9 cellular contexts compared by ENCODE assay signal in the genomic region with DNA sequence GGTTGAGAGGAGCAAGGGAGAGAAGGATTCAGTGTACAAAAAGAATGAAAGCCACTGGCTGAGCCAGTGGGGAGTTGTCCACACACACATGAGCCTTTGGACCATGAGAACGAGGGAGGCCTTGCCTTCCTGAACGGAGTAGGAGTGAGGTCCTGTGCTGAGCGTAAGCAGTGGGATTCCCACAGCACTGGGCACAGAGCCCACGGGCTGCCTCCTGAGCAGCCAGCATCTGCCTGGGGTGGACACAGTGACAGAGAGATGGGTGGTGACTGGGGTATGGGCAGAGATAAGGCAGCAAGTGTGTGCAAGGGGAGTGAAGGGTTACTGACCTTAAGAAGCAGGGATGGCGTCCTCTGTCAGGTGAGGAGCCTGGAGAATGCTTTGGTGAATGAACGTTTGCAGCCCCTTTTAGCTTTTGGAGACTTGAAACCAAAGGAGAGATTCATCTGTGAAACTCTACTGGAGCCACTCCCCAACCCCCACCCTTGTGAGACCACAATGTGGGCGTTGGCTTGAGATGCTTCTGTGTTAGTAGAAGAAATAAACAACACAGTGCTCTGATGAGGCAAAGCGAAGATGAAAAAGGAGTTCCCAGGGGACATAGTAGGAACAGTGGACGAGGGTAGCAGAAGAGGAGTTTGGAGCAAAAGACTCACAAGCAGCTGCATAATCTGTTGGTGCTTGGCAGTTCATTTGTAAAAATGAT. TPM values are rescaled to one million over a fixed set of nuclear protein-coding genes. Genes with fewer than 3 reads are reported as not detected.
DNase-seq lines count a peak whose midpoint lies in the region; ATAC-seq, FAIRE-seq and TF ChIP-seq lines count a peak whose summit lies in the region.
"Had no signal": no experiment of that assay in that cellular context is flagged by ENCODE, and none has a peak within 500 bp of the region (broad histone marks: within the 10 kb centered on the region; RNA-seq: fewer than 3 reads in every experiment).

No MANE protein-coding gene starts in this region.

- intact Hi-C loops in CD8-positive, alpha-beta T cell (cut with DNase I, micrococcal nuclease): no loop called here
- intact Hi-C loops in activated B cell treated with CpG ODN at 0.5 μM for 24 hours (cut with micrococcal nuclease) (loop anchor here (1.0 kb wide), 1 partner anchor 8 kb away; no protein-coding TSS in a partner anchor), HepG2 (cut with micrococcal nuclease; ENCODE audit: unreplicated experiment) (no loop called here), Right ventricle myocardium inferior (cut with DNase I) (no loop called here)

- ATAC-seq in CD8-positive, alpha-beta T cell: peak; percentile 78
- ATAC-seq in activated B cell treated with CpG ODN at 0.5 μM for 24 hours (ENCODE audit: low read depth): peak; percentile 75
- peak; percentile 64 for ATAC-seq in effector memory CD8-positive, alpha-beta T cell (replicated peaks)
- ATAC-seq in HepG2: no peak
- no peak for ATAC-seq in Right ventricle myocardium inferior

- H3K27ac Mint-ChIP-seq in CD8-positive, alpha-beta T cell: peak overlapping the region; percentile 94
- peak overlapping the region; percentile 95 for H3K27ac Mint-ChIP-seq in activated B cell treated with CpG ODN at 0.5 μM for 24 hours
- H3K27ac Mint-ChIP-seq in effector memory CD8-positive, alpha-beta T cell: peak overlapping the region; percentile 93 to 94

- POLR2A ChIA-PET in CD8-positive, alpha-beta T cell (lab: Charles Lee): interaction anchor here (1.0 to 1.6 kb wide), 4 partner anchors 13 to 188 kb away, joined by 3 to 8 read pairs (median 4); no protein-coding TSS in a partner anchor
- POLR2A ChIA-PET in HEK293 (lab: Yijun Ruan, JAX): no interaction called here
- POLR2A ChIA-PET in activated B cell treated with CpG ODN at 0.5 μM for 24 hours (lab: Charles Lee): interaction anchor here (1.0 to 2.5 kb wide), 8 partner anchors 8 to 43 kb away, joined by 3 to 11 read pairs (median 4); no protein-coding TSS in a partner anchor
- POLR2A ChIA-PET in HepG2 (lab: Yijun Ruan, JAX): no interaction called here

- peak overlapping the region; percentile 73 for H3K4me3 Mint-ChIP-seq in CD8-positive, alpha-beta T cell
- peak overlapping the region; percentile 69 for H3K4me3 Mint-ChIP-seq in activated B cell treated with CpG ODN at 0.5 μM for 24 hours
- peak overlapping the region; percentile 78 to 82 for H3K4me3 Mint-ChIP-seq in effector memory CD8-positive, alpha-beta T cell

- peaks cover 52% of the 10 kb centered on the region for H3K36me3 ChIP-seq in CD8-positive, alpha-beta T cell (ENCODE audit: insufficient read depth, low read length)
- no peaks in the 10 kb centered on the region for H3K36me3 ChIP-seq in HEK293 (ENCODE audit: control insufficient read depth in 2 of 2, insufficient read depth in 1 of 2, low read length in 2 of 2)
- no peaks in the 10 kb centered on the region for H3K36me3 ChIP-seq in HepG2 (replicated peaks in 1 of 2; ENCODE audit: control insufficient read depth in 1 of 2, insufficient read depth in 2 of 2, low read length in 2 of 2)
- H3K36me3 ChIP-seq: tibial artery had no signal

- no peak overlapping the region for H3K9ac ChIP-seq in HepG2 (ENCODE audit: insufficient read depth, low read depth, low read length)

- H3K4me3 ChIP-seq in CD8-positive, alpha-beta T cell (ENCODE audit: low read depth, low read length): peak overlapping the region; percentile 8
- H3K4me3 ChIP-seq in HEK293 (ENCODE audit: low read depth, low read length): no peak overlapping the region
- H3K4me3 ChIP-seq in HepG2 (replicated peaks in 1 of 3; ENCODE audit: insufficient read depth in 1 of 3, low read depth in 2 of 3, low read length in 3 of 3): no peak overlapping the region
- H3K4me3 ChIP-seq: tibial artery had no signal

- no peak for TF ChIP-seq CTCF in CD8-positive, alpha-beta T cell (IDR thresholded peaks at IDR 0.05)
- no peak for TF ChIP-seq CTCF in HEK293 (tag by site-specific recombination; IDR thresholded peaks at IDR 0.05)
- TF ChIP-seq CTCF in activated B cell treated with CpG ODN at 0.5 μM for 24 hours (IDR thresholded peaks at IDR 0.05): no peak
- no peak for TF ChIP-seq CTCF in HepG2 (CRISPR knock-in tag; IDR thresholded peaks at IDR 0.05)

- no peak for FAIRE-seq in HepG2 (lab: Jason Lieb, UNC)
- FAIRE-seq in frontal cortex (lab: Jason Lieb, UNC): no peak

- TF ChIP-seq POLR2A in HepG2 (IDR thresholded peaks at IDR 0.05; ENCODE audit: insufficient read depth in 1 of 2, low read depth in 2 of 2, low read length in 2 of 2): no peak

- no peak overlapping the region for H3K4me2 ChIP-seq in HepG2 (ENCODE audit: low read depth, low read length)

- H3K4me1 Mint-ChIP-seq in CD8-positive, alpha-beta T cell (ENCODE audit: low read depth): peaks cover 93% of the 10 kb centered on the region
- H3K4me1 Mint-ChIP-seq in activated B cell treated with CpG ODN at 0.5 μM for 24 hours: peaks cover 97% of the 10 kb centered on the region
- peaks cover 76 to 80% of the 10 kb centered on the region in 2 donors for H3K4me1 Mint-ChIP-seq in effector memory CD8-positive, alpha-beta T cell (ENCODE audit: low read depth in 2 of 2)

- H3K36me3 Mint-ChIP-seq in CD8-positive, alpha-beta T cell: peaks cover 93% of the 10 kb centered on the region
- H3K36me3 Mint-ChIP-seq in activated B cell treated with CpG ODN at 0.5 μM for 24 hours (ENCODE audit: low read depth): peaks cover 88% of the 10 kb centered on the region
- H3K36me3 Mint-ChIP-seq in effector memory CD8-positive, alpha-beta T cell (ENCODE audit: insufficient read depth): peaks cover 88% of the 10 kb centered on the region

- H3K9me3 ChIP-seq in CD8-positive, alpha-beta T cell (ENCODE audit: low read length): no peaks in the 10 kb centered on the region
- H3K9me3 ChIP-seq in HEK293 (ENCODE audit: control insufficient read depth, insufficient read depth, low read depth, low read length) (no peaks in the 10 kb centered on the region), HepG2 (ENCODE audit: low read length) (no peaks in the 10 kb centered on the region)
- H3K9me3 ChIP-seq: tibial artery had no signal

- H3K27me3 ChIP-seq in CD8-positive, alpha-beta T cell (ENCODE audit: insufficient read depth, low read length): no peaks in the 10 kb centered on the region
- H3K27me3 ChIP-seq in HepG2 (ENCODE audit: control insufficient read depth in 1 of 2, insufficient read depth in 2 of 2, low read length in 2 of 2): peaks cover 0 to 7% of the 10 kb centered on the region in 2 experiments; a peak in 1 of 5 replicates

- H3K4me1 ChIP-seq in CD8-positive, alpha-beta T cell (ENCODE audit: insufficient read depth, low read length): peaks cover 91% of the 10 kb centered on the region
- no peaks in the 10 kb centered on the region for H3K4me1 ChIP-seq in HEK293 (ENCODE audit: control insufficient read depth, insufficient read depth, low read length)
- no peaks in the 10 kb centered on the region for H3K4me1 ChIP-seq in HepG2 (ENCODE audit: insufficient read depth, low read length)
- H3K4me1 ChIP-seq: tibial artery had no signal

- no peak overlapping the region for H2AFZ ChIP-seq in HepG2 (ENCODE audit: low read length)

- no peaks in the 10 kb centered on the region for H3K27me3 Mint-ChIP-seq in CD8-positive, alpha-beta T cell (ENCODE audit: low read depth)
- no peaks in the 10 kb centered on the region for H3K27me3 Mint-ChIP-seq in activated B cell treated with CpG ODN at 0.5 μM for 24 hours
- H3K27me3 Mint-ChIP-seq in effector memory CD8-positive, alpha-beta T cell: no peaks in the 10 kb centered on the region

- no peak for TF ChIP-seq RAD21 in HepG2 (CRISPR knock-in tag; IDR thresholded peaks at IDR 0.05)

- CTCF ChIA-PET in CD8-positive, alpha-beta T cell (lab: Charles Lee): interaction anchor here (0.7 to 3.2 kb wide), 5 partner anchors 25 to 188 kb away, joined by 3 to 18 read pairs (median 6); no protein-coding TSS in a partner anchor
- CTCF ChIA-PET in HEK293 (lab: Yijun Ruan, JAX): interaction anchor here (0.7 kb wide), 1 partner anchor 27 kb away, joined by 3 read pairs; no protein-coding TSS in a partner anchor
- CTCF ChIA-PET in activated B cell treated with CpG ODN at 0.5 μM for 24 hours (lab: Charles Lee): no interaction called here
- CTCF ChIA-PET in HepG2 (lab: Yijun Ruan, JAX; ENCODE audit: low intra/inter-chr PET ratio, low total read pairs): no interaction called here

- peak in 6 of 7 experiments; percentile 34 to 73 (median 61) for DNase-seq in CD8-positive, alpha-beta T cell
- DNase-seq in activated B cell treated with CpG ODN at 0.5 μM for 24 hours: no peak
- DNase-seq in effector memory CD8-positive, alpha-beta T cell: peak; percentile 32 to 47 (median 42)
- DNase-seq in HepG2 (ENCODE audit: low spot score): no peak
- DNase-seq in pons (ENCODE audit: low spot score): no peak
- no peak for DNase-seq in frontal cortex (ENCODE audit: low spot score in 2 of 2)
- no peak for DNase-seq in Right ventricle myocardium inferior (ENCODE audit: missing footprints)
- DNase-seq: tibial artery had no signal

- whole genome bisulfite sequencing in HepG2 (ENCODE audit: low lambda C conversion rate): 5% methylated on average over 7 of the region's 9 CpGs

- H3K27ac ChIP-seq in CD8-positive, alpha-beta T cell (ENCODE audit: low read depth, low read length): peak overlapping the region; percentile 29
- H3K27ac ChIP-seq in HEK293 (ENCODE audit: extremely low read depth, low read depth, low read length): no peak overlapping the region
- no peak overlapping the region for H3K27ac ChIP-seq in HepG2 (ENCODE audit: extremely low read length, insufficient read depth, low read length)
- H3K27ac ChIP-seq: tibial artery had no signal

- no peak for TF ChIP-seq EP300 in HepG2 (IDR thresholded peaks at IDR 0.05; ENCODE audit: low read depth in 2 of 2, low read length in 2 of 2)
- TF ChIP-seq EP300 in HepG2 (CRISPR knock-in tag; IDR thresholded peaks at IDR 0.05; ENCODE audit: borderline replicate concordance): no peak

- H4K20me1 ChIP-seq in HepG2 (ENCODE audit: insufficient read depth, low read length): no peaks in the 10 kb centered on the region

- in situ Hi-C loops in HepG2 (cut with HindIII; ENCODE audit: extremely low pct_ligation_motif_present, low pct_unique_long_range_greater_than_20kb): no loop called here

- no TSS peak for BruUV-seq in HepG2 (replicated peaks; lab: Mats Ljungman, UMichigan)

- no peaks in the 10 kb centered on the region for H3K9me3 Mint-ChIP-seq in CD8-positive, alpha-beta T cell
- no peaks in the 10 kb centered on the region for H3K9me3 Mint-ChIP-seq in activated B cell treated with CpG ODN at 0.5 μM for 24 hours
- no peaks in the 10 kb centered on the region for H3K9me3 Mint-ChIP-seq in effector memory CD8-positive, alpha-beta T cell

- no peaks in the 10 kb centered on the region for H3K79me2 ChIP-seq in HepG2 (ENCODE audit: insufficient read depth, low read length)

RNA-seq across cellular contexts. Expression of a gene that starts 56.5 kb away (rescaled TPM):
- 10 to 100 TPM; 11.3 to 12.7 TPM for total RNA-seq in CD8-positive, alpha-beta T cell
- 13.2 and 15.4 TPM in 2 replicates for total RNA-seq in activated B cell treated with CpG ODN at 0.5 μM for 24 hours
- 20.9 and 28.0 TPM in 2 replicates for total RNA-seq in HepG2 (2016; rRNA removed; fragmentation: Illumina TruSeq; extraction: Trizol)
- total RNA-seq in HepG2 (2016; cell fraction: cytosol; rRNA removed; fragmentation: Illumina TruSeq; extraction: Trizol; ENCODE audit: low read depth): 2.0 and 2.4 TPM in 2 replicates
- 17.5 and 28.7 TPM in 2 replicates for total RNA-seq in HepG2 (2016; cell fraction: insoluble cytoplasmic fraction; rRNA removed; fragmentation: Illumina TruSeq; extraction: Trizol)
- 5.7 and 6.4 TPM in 2 replicates for total RNA-seq in HepG2 (2016; cell fraction: membrane; rRNA removed; fragmentation: Illumina TruSeq; extraction: Trizol)
- 15.1 and 16.9 TPM in 2 replicates for total RNA-seq in HepG2 (2016; cell fraction: nucleus; rRNA removed; fragmentation: Illumina TruSeq; extraction: Trizol)
- polyA plus RNA-seq in HepG2 (2011; rRNA removed): 4.0 and 6.3 TPM in 2 replicates
- 1.3 and 1.5 TPM in 2 replicates for polyA plus RNA-seq in HepG2 (2011; cell fraction: cytosol; rRNA removed)
- 2.8 and 3.7 TPM in 2 replicates for polyA plus RNA-seq in HepG2 (2011; cell fraction: nucleus; rRNA removed)
- polyA plus RNA-seq in HepG2 (2012): 3.2 and 5.2 TPM in 2 replicates
- 0.41 and 0.53 TPM in 2 replicates for polyA plus RNA-seq in HepG2 (2016; cell fraction: cytosol; fragmentation: Illumina TruSeq; extraction: Trizol; ENCODE audit: low read depth)
- 17.2 and 19.0 TPM in 2 replicates for polyA plus RNA-seq in HepG2 (2016; cell fraction: insoluble cytoplasmic fraction; fragmentation: Illumina TruSeq; extraction: Trizol; ENCODE audit: low read depth)
- polyA plus RNA-seq in HepG2 (2016; cell fraction: membrane; fragmentation: Illumina TruSeq; extraction: Trizol; ENCODE audit: low read depth): 1.4 and 1.5 TPM in 2 replicates
- polyA plus RNA-seq in HepG2 (2016; cell fraction: nucleus; fragmentation: Illumina TruSeq; extraction: Trizol; ENCODE audit: insufficient read depth, low read depth): 15.8 and 16.9 TPM in 2 replicates
- polyA minus RNA-seq in HepG2 (2011; rRNA and poly(A)+ RNA removed; ENCODE audit: low replicate concordance): 8.0 and 34.7 TPM in 2 replicates
- polyA minus RNA-seq in HepG2 (2011; cell fraction: cytosol; rRNA and poly(A)+ RNA removed): 2.7 and 7.0 TPM in 2 replicates
- polyA minus RNA-seq in HepG2 (2011; cell fraction: nucleus; rRNA and poly(A)+ RNA removed): 13.6 and 16.1 TPM in 2 replicates
- 42.4 TPM for total RNA-seq in frontal cortex
- total RNA-seq in Right ventricle myocardium inferior: 3.4 TPM

Comparison
In these comparisons a context has a peak if more than half of its experiments do, and no peak if none do; other contexts are left out.
1. ATAC-seq: peak in CD8-positive, alpha-beta T cell (single experiment), activated B cell treated with CpG ODN at 0.5 μM for 24 hours (single experiment) and effector memory CD8-positive, alpha-beta T cell (single experiment); none in HepG2 (single experiment) and Right ventricle myocardium inferior (single experiment).
2. DNase-seq: peak in CD8-positive, alpha-beta T cell (6 of 7) and effector memory CD8-positive, alpha-beta T cell (3 of 3); none in activated B cell treated with CpG ODN at 0.5 μM for 24 hours (single experiment), HepG2 (single experiment), pons (single experiment), frontal cortex (0 of 2) and Right ventricle myocardium inferior (single experiment).
3. CTCF ChIA-PET loops: an anchor here in CD8-positive, alpha-beta T cell (0.7 to 3.2 kb wide) and HEK293 (0.7 kb wide); none called in activated B cell treated with CpG ODN at 0.5 μM for 24 hours and HepG2.
4. POLR2A ChIA-PET loops: an anchor here in CD8-positive, alpha-beta T cell (1.0 to 1.6 kb wide) and activated B cell treated with CpG ODN at 0.5 μM for 24 hours (1.0 to 2.5 kb wide); none called in HEK293 and HepG2.
5. Peak in every context shown above with its lines, with median percentiles within 50 percentile points of each other: H3K27ac Mint-ChIP-seq and H3K4me3 Mint-ChIP-seq.